ENCODE assay signal across 25 cellular contexts in genomic region chr12:105393586-105393985, GRCh38.
A peak's percentile ranks its signal among the peaks of the same experiment; 100 is the strongest.
DNase-seq lines count a peak whose midpoint lies in the region; ATAC-seq and TF ChIP-seq lines count a peak whose summit lies in the region.
"Had no signal": no experiment of that assay in that cellular context is flagged by ENCODE, and none has a peak within 500 bp of the region (broad histone marks: within the 10 kb centered on the region; RNA-seq: fewer than 3 reads in every experiment).

No MANE protein-coding gene starts in this region.

- H2AFZ ChIP-seq in fibroblast of lung (ENCODE audit: low read length) (no peak overlapping the region), parathyroid adenoma (peak overlapping the region; percentile 10)

- no peaks in the 10 kb centered on the region for H3K4me1 Mint-ChIP-seq in activated CD4-positive, alpha-beta T cell treated with anti-CD3 and anti-CD28 coated beads, Interleukin-2, amount 10 ng/mL, durations not matched to agents 24 days and 14 days
- H3K4me1 Mint-ChIP-seq: activated naive CD8-positive, alpha-beta T cell treated with anti-CD3 and anti-CD28 coated beads for 36 hours; CD4-positive, CD25-positive, alpha-beta regulatory T cell; IgD-negative memory B cell had no signal

- no peaks in the 10 kb centered on the region for H3K27me3 Mint-ChIP-seq in activated CD4-positive, alpha-beta T cell treated with anti-CD3 and anti-CD28 coated beads, Interleukin-2, amount 10 ng/mL, durations not matched to agents 24 days and 14 days
- H3K27me3 Mint-ChIP-seq: activated naive CD8-positive, alpha-beta T cell treated with anti-CD3 and anti-CD28 coated beads for 36 hours; effector memory CD8-positive, alpha-beta T cell had no signal

- no peak overlapping the region for H3K4me2 ChIP-seq in fibroblast of lung (ENCODE audit: extremely low read depth, insufficient read depth, low read length)
- no peak overlapping the region for H3K4me2 ChIP-seq in parathyroid adenoma (ENCODE audit: low read length)

- intact Hi-C loops in activated CD4-positive, alpha-beta T cell treated with anti-CD3 and anti-CD28 coated beads, Interleukin-2, amount 10 ng/mL, durations not matched to agents 24 days and 14 days (cut with micrococcal nuclease), result no loop called here

- no peaks in the 10 kb centered on the region for H3K9me3 ChIP-seq in fibroblast of lung (ENCODE audit: control insufficient read depth, insufficient read depth, low read depth, low read length)
- H3K9me3 ChIP-seq in parathyroid adenoma (ENCODE audit: control insufficient read depth, low read length), result no peaks in the 10 kb centered on the region
- H3K9me3 ChIP-seq in WERI-Rb-1 (ENCODE audit: severe bottlenecking), result no peaks in the 10 kb centered on the region
- H3K9me3 ChIP-seq: neutrophil, transverse colon had no signal

- H3K9me3 Mint-ChIP-seq in activated CD4-positive, alpha-beta T cell treated with anti-CD3 and anti-CD28 coated beads, Interleukin-2, amount 10 ng/mL, durations not matched to agents 24 days and 14 days, result peaks cover 15% of the 10 kb centered on the region
- H3K9me3 Mint-ChIP-seq: effector memory CD8-positive, alpha-beta T cell had no signal

- no peaks in the 10 kb centered on the region for H3K27me3 ChIP-seq in fibroblast of lung (ENCODE audit: control insufficient read depth, insufficient read depth, low read length)
- no peaks in the 10 kb centered on the region for H3K27me3 ChIP-seq in parathyroid adenoma (ENCODE audit: control insufficient read depth, insufficient read depth, low read length)
- H3K27me3 ChIP-seq in WERI-Rb-1 (ENCODE audit: insufficient read depth, low read depth, severe bottlenecking), result no peaks in the 10 kb centered on the region
- H3K27me3 ChIP-seq: foreskin keratinocyte, neutrophil, transverse colon had no signal

- H3K4me3 Mint-ChIP-seq in activated CD4-positive, alpha-beta T cell treated with anti-CD3 and anti-CD28 coated beads, Interleukin-2, amount 10 ng/mL, durations not matched to agents 24 days and 14 days, result no peak overlapping the region
- H3K4me3 Mint-ChIP-seq: activated CD4-positive, alpha-beta memory T cell treated with anti-CD3 and anti-CD28 coated beads, Interleukin-2, amount 10 ng/mL, durations not matched to agents 7 days and 5 days; activated naive CD8-positive, alpha-beta T cell treated with anti-CD3 and anti-CD28 coated beads for 36 hours; activated T-helper 1 cell treated with anti-CD3 and anti-CD28 coated beads, Interleukin-12 subunit alpha, Interleukin-12 subunit beta, Interleukin-2, Interleukin-4 antibody, amounts not matched to agents 30 ng/mL and 10 ng/mL and 1 ng/mL, durations not matched to agents 14 hours and 24 hours and 36 hours; CD4-positive, CD25-positive, alpha-beta regulatory T cell; effector memory CD8-positive, alpha-beta T cell; IgD-negative memory B cell had no signal

- H3K4me1 ChIP-seq in fibroblast of lung (ENCODE audit: control insufficient read depth, extremely low read depth, insufficient read depth, low read length) (no peaks in the 10 kb centered on the region), parathyroid adenoma (peaks cover 5% of the 10 kb centered on the region)
- H3K4me1 ChIP-seq: foreskin keratinocyte had no signal

- H3K9ac ChIP-seq in fibroblast of lung (ENCODE audit: insufficient read depth, low read length) (no peak overlapping the region), parathyroid adenoma (no peak overlapping the region)

- H3K4me3 ChIP-seq in fibroblast of lung (replicated peaks in 1 of 4; ENCODE audit: control extremely low read depth in 1 of 4, insufficient read depth in 1 of 4, low read depth in 3 of 4, low read length in 4 of 4) (no peak overlapping the region), parathyroid adenoma (ENCODE audit: low read depth, low read length) (no peak overlapping the region), WERI-Rb-1 (ENCODE audit: low read depth, low read length) (no peak overlapping the region)
- H3K4me3 ChIP-seq: transverse colon had no signal

- DNase-seq in NOMO-1 treated with DMSO at 0.1 percent for 48 hours (lab: John Stamatoyannopoulos, UW; ENCODE audit: unreplicated experiment) (peak; percentile 29), NOMO-1 treated with dmso at 0.1 percent for 144 hours (lab: John Stamatoyannopoulos, UW; ENCODE audit: unreplicated experiment) (no peak), RPMI7951 (ENCODE audit: low read depth) (peak; percentile 48), fibroblast of lung (ENCODE audit: low read depth in 2 of 2) (peak; percentile 15 to 60), WERI-Rb-1 (no peak)
- no peak for DNase-seq in activated CD4-positive, alpha-beta T cell treated with anti-CD3 and anti-CD28 coated beads, Interleukin-2, amount 10 ng/mL, durations not matched to agents 24 days and 14 days
- DNase-seq: 8988T; activated CD4-positive, alpha-beta memory T cell treated with anti-CD3 and anti-CD28 coated beads, Interleukin-2, amount 10 ng/mL, durations not matched to agents 7 days and 5 days; activated naive CD8-positive, alpha-beta T cell treated with anti-CD3 and anti-CD28 coated beads for 36 hours; caudate nucleus; CD4-positive, CD25-positive, alpha-beta regulatory T cell; DMS53; effector memory CD8-positive, alpha-beta T cell; foreskin keratinocyte; GOT3; kidney glomerular epithelial cell; NCI-H187; NCI-H2227 treated with DMSO at 0.1 percent for 48 hours; stimulated activated naive CD4-positive, alpha-beta T cell; transverse colon had no signal

- no peak overlapping the region for H3K27ac ChIP-seq in fibroblast of lung (ENCODE audit: insufficient read depth, low read length)
- H3K27ac ChIP-seq in parathyroid adenoma, result no peak overlapping the region
- H3K27ac ChIP-seq in WERI-Rb-1, result no peak overlapping the region
- H3K27ac ChIP-seq: foreskin keratinocyte, neutrophil, transverse colon had no signal

- ATAC-seq in GM18870 (IDR thresholded peaks at IDR 0.05; ENCODE audit: unreplicated experiment), result no peak
- ATAC-seq: effector memory CD8-positive, alpha-beta T cell; foreskin keratinocyte had no signal

- H4K20me1 ChIP-seq in fibroblast of lung (ENCODE audit: control insufficient read depth, extremely low read depth, insufficient read depth, low read length), result no peaks in the 10 kb centered on the region

- peaks cover 2% of the 10 kb centered on the region for H3K36me3 ChIP-seq in fibroblast of lung (ENCODE audit: control insufficient read depth, insufficient read depth, low read length)
- no peaks in the 10 kb centered on the region for H3K36me3 ChIP-seq in parathyroid adenoma (ENCODE audit: control insufficient read depth, insufficient read depth, low read length)
- no peaks in the 10 kb centered on the region for H3K36me3 ChIP-seq in WERI-Rb-1
- H3K36me3 ChIP-seq: neutrophil, transverse colon had no signal

- no peak overlapping the region for H3K27ac Mint-ChIP-seq in activated CD4-positive, alpha-beta T cell treated with anti-CD3 and anti-CD28 coated beads, Interleukin-2, amount 10 ng/mL, durations not matched to agents 24 days and 14 days
- H3K27ac Mint-ChIP-seq: activated CD4-positive, alpha-beta memory T cell treated with anti-CD3 and anti-CD28 coated beads, Interleukin-2, amount 10 ng/mL, durations not matched to agents 7 days and 5 days; activated naive CD8-positive, alpha-beta T cell treated with anti-CD3 and anti-CD28 coated beads for 36 hours; activated T-helper 1 cell treated with anti-CD3 and anti-CD28 coated beads, Interleukin-12 subunit alpha, Interleukin-12 subunit beta, Interleukin-2, Interleukin-4 antibody, amounts not matched to agents 30 ng/mL and 10 ng/mL and 1 ng/mL, durations not matched to agents 14 hours and 24 hours and 36 hours; CD4-positive, CD25-positive, alpha-beta regulatory T cell; effector memory CD8-positive, alpha-beta T cell; IgD-negative memory B cell had no signal

- no peaks in the 10 kb centered on the region for H3K79me2 ChIP-seq in fibroblast of lung (ENCODE audit: control insufficient read depth, insufficient read depth, low read length)
- no peaks in the 10 kb centered on the region for H3K79me2 ChIP-seq in parathyroid adenoma

- TF ChIP-seq CTCF in fibroblast of lung (conservative IDR thresholded peaks at IDR 0.05 in 1 of 2, IDR thresholded peaks at IDR 0.05 in 1 of 2; ENCODE audit: low read depth in 1 of 2, low read length in 2 of 2) (no peak), parathyroid adenoma (IDR thresholded peaks at IDR 0.05) (no peak), WERI-Rb-1 (IDR thresholded peaks at IDR 0.05; ENCODE audit: low read depth, low read length) (no peak)

- peaks cover 13% of the 10 kb centered on the region for H3K36me3 Mint-ChIP-seq in activated CD4-positive, alpha-beta T cell treated with anti-CD3 and anti-CD28 coated beads, Interleukin-2, amount 10 ng/mL, durations not matched to agents 24 days and 14 days (ENCODE audit: low read depth)

Comparison
In these comparisons a context has a peak if more than half of its experiments do, and no peak if none do; other contexts are left out.
1. DNase-seq: peak in NOMO-1 treated with DMSO at 0.1 percent for 48 hours (single experiment), RPMI7951 (single experiment) and fibroblast of lung (2 of 2); none in NOMO-1 treated with dmso at 0.1 percent for 144 hours (single experiment), activated CD4-positive, alpha-beta T cell treated with anti-CD3 and anti-CD28 coated beads, Interleukin-2, amount 10 ng/mL, durations not matched to agents 24 days and 14 days (single experiment) and WERI-Rb-1 (single experiment).